In genomic region chr11:73521621-73522020, GRCh38 we compare ENCODE assay signal across 1 cellular context.
TF ChIP-seq lines count a peak whose summit lies in the region.

No MANE protein-coding gene starts in this region.

TF ChIP-seq in A549, 52 proteins besides CTCF, POLR2A, EP300 and RAD21 (continued from another document):
- TF ChIP-seq EHMT2 (IDR thresholded peaks at IDR 0.05; ENCODE audit: low read depth) (no peak), MAX (IDR thresholded peaks at IDR 0.05) (no peak), HDAC2 (IDR thresholded peaks at IDR 0.05) (no peak), HMGXB4 (CRISPR knock-in tag; IDR thresholded peaks at IDR 0.05; ENCODE audit: borderline replicate concordance) (no peak), ESRRA (IDR thresholded peaks at IDR 0.05; ENCODE audit: borderline replicate concordance, low read length) (no peak), CHD2 (IDR thresholded peaks at IDR 0.05; ENCODE audit: low read length, partially characterized antibody) (no peak), POLR2AphosphoS2 (conservative IDR thresholded peaks at IDR 0.05; ENCODE audit: low read length) (no peak), FOSB (CRISPR knock-in tag; IDR thresholded peaks at IDR 0.05) (no peak), CEBPB (IDR thresholded peaks at IDR 0.05) (no peak), MAFK (IDR thresholded peaks at IDR 0.05; ENCODE audit: partially characterized antibody) (no peak), TP53 (CRISPR knock-in tag; IDR thresholded peaks at IDR 0.05) (no peak), ZC3H11A (IDR thresholded peaks at IDR 0.05) (no peak)
